9 cellular contexts compared by ENCODE assay signal in the genomic region with DNA sequence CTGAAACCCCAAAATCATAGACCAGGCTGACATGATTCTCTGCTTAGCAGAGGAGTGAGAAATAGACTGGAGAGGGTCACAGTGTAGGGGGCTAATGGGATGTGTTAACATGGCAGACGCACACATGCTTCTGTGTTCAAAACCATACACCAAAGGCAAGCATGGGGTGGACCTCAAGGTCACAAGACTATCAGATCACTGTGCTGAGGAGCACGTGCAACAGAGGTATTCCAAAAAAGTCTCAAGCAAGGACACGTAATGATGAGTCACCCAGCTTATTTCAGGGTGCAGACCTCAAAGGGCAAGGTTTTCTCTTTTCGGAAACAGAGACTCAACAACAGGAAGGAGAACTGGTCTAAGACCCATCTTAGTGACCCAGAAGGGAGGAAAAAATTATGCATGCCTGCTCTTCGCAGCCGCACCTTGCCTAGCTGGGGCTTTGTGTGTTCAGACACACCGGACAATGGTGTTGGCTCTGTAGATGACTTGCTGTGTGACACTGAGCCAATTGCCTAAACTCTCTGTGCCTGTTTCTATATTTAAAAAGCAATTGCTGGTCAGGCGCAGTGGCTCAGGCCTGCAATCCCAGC. TPM values are rescaled to one million over a fixed set of nuclear protein-coding genes. Genes with fewer than 3 reads are reported as not detected.
DNase-seq lines count a peak whose midpoint lies in the region; ATAC-seq, FAIRE-seq and TF ChIP-seq lines count a peak whose summit lies in the region.
"Had no signal": no experiment of that assay in that cellular context is flagged by ENCODE, and none has a peak within 500 bp of the region (broad histone marks: within the 10 kb centered on the region; RNA-seq: fewer than 3 reads in every experiment).

No MANE protein-coding gene starts in this region.

- no peaks in the 10 kb centered on the region for H3K36me3 Mint-ChIP-seq in HFFc6 (ENCODE audit: low read depth)
- peaks cover 4% of the 10 kb centered on the region for H3K36me3 Mint-ChIP-seq in activated naive CD8-positive, alpha-beta T cell treated with anti-CD3 and anti-CD28 coated beads for 36 hours

- TF ChIP-seq CTCF in HFFc6 (IDR thresholded peaks at IDR 0.05) (no peak), kidney (IDR thresholded peaks at IDR 0.05; ENCODE audit: borderline replicate concordance, extremely low read depth, insufficient read depth) (no peak), psoas muscle (IDR thresholded peaks at IDR 0.05) (no peak)

- no peaks in the 10 kb centered on the region for H3K9me3 ChIP-seq in kidney (ENCODE audit: control insufficient read depth in 1 of 2, low read length in 2 of 2)
- H3K9me3 ChIP-seq in psoas muscle = no peaks in the 10 kb centered on the region

- H3K27me3 Mint-ChIP-seq in HFFc6 (ENCODE audit: insufficient read depth) = peaks cover 2% of the 10 kb centered on the region
- H3K27me3 Mint-ChIP-seq in activated naive CD8-positive, alpha-beta T cell treated with anti-CD3 and anti-CD28 coated beads for 36 hours = no peaks in the 10 kb centered on the region

- no peaks in the 10 kb centered on the region for H3K36me3 ChIP-seq in kidney (ENCODE audit: control insufficient read depth in 1 of 2, insufficient read depth in 2 of 2, low read length in 2 of 2)
- no peaks in the 10 kb centered on the region for H3K36me3 ChIP-seq in psoas muscle (ENCODE audit: insufficient read depth in 1 of 2, low read depth in 1 of 2)

- peak; percentile 79 for DNase-seq in EH (ENCODE audit: low read depth)
- DNase-seq in HFFc6 = peak; percentile 89
- DNase-seq in SIG-M5 (lab: John Stamatoyannopoulos, UW) = peak; percentile 37
- peak; percentile 58 for DNase-seq in activated naive CD8-positive, alpha-beta T cell treated with anti-CD3 and anti-CD28 coated beads for 36 hours
- peak; percentile 16 for DNase-seq in stimulated activated CD4-positive, alpha-beta T cell treated with anti-CD3 and anti-CD28 coated beads, Interleukin-4, amount 100 ng/mL, for 1 hour
- no peak for DNase-seq in NCI-H1417 (lab: John Stamatoyannopoulos, UW)
- no peak for DNase-seq in kidney
- no peak for DNase-seq in psoas muscle

- H3K9ac ChIP-seq in kidney (ENCODE audit: low read length in 2 of 2) = no peak overlapping the region

- ATAC-seq in psoas muscle = no peak

- FAIRE-seq in kidney (lab: Jason Lieb, UNC) = no peak
- FAIRE-seq: H1 had no signal

- WGBS in psoas muscle, 3 donors = 84 to 88% (median 87%) methylated on average over 8 of the region's 8 CpGs

- H3K4me3 Mint-ChIP-seq in HFFc6 = peak overlapping the region; percentile 11; the same call in 1 of the 2 replicates
- peak overlapping the region; percentile 6 for H3K4me3 Mint-ChIP-seq in activated naive CD8-positive, alpha-beta T cell treated with anti-CD3 and anti-CD28 coated beads for 36 hours

- peak overlapping the region; percentile 55 for H3K27ac Mint-ChIP-seq in HFFc6
- H3K27ac Mint-ChIP-seq in activated naive CD8-positive, alpha-beta T cell treated with anti-CD3 and anti-CD28 coated beads for 36 hours = peak overlapping the region; percentile 86

- H3K27me3 ChIP-seq in psoas muscle (ENCODE audit: insufficient read depth in 3 of 3, low read length in 2 of 3) = peaks cover 0 to 4% (median 0%) of the 10 kb centered on the region in 3 donors

- H3K9me3 Mint-ChIP-seq in HFFc6 = no peaks in the 10 kb centered on the region
- H3K9me3 Mint-ChIP-seq in activated naive CD8-positive, alpha-beta T cell treated with anti-CD3 and anti-CD28 coated beads for 36 hours = peaks cover 3% of the 10 kb centered on the region

- H3K4me1 ChIP-seq in kidney (ENCODE audit: control insufficient read depth in 1 of 2, insufficient read depth in 1 of 2, low read depth in 1 of 2, low read length in 2 of 2) (no peaks in the 10 kb centered on the region), psoas muscle (no peaks in the 10 kb centered on the region)

- no peak overlapping the region for H3K27ac ChIP-seq in kidney (ENCODE audit: low read depth in 2 of 2, low read length in 2 of 2)
- H3K27ac ChIP-seq in psoas muscle = no peak overlapping the region

- peaks cover 32% of the 10 kb centered on the region for H3K4me1 Mint-ChIP-seq in HFFc6 (ENCODE audit: low read depth)
- peaks cover 50% of the 10 kb centered on the region for H3K4me1 Mint-ChIP-seq in activated naive CD8-positive, alpha-beta T cell treated with anti-CD3 and anti-CD28 coated beads for 36 hours

- intact Hi-C loops in kidney (cut with DNase I) = no loop called here
- intact Hi-C loops in psoas muscle (cut with DNase I) = loop anchor here (10.0 kb wide), 2 partner anchors 170 to 430 kb away; partner anchors contain the start of gene TEX53 (in 1 of the 2)

- no peak overlapping the region for H3K4me3 ChIP-seq in kidney (ENCODE audit: low read length in 2 of 2)
- H3K4me3 ChIP-seq in psoas muscle = no peak overlapping the region

RNA-seq across cellular contexts. Expression of gene WHRN, which starts 20.3 kb away (rescaled TPM):
- total RNA-seq in HFFc6 (2021; fragmentation: NEBNext Ultra II Directional; extraction: Animal tissue kit (Norgen Biotek cat#: 25700)) = 1 to 10 TPM; 3.0 to 4.8 (median 3.6) TPM
- 1 to 10 TPM; 4.6 to 5.8 TPM for total RNA-seq in activated naive CD8-positive, alpha-beta T cell treated with anti-CD3 and anti-CD28 coated beads for 36 hours
- total RNA-seq in kidney (14.8 TPM), psoas muscle (under 1 TPM; 0.15 to 0.62 (median 0.21) TPM)
- polyA plus RNA-seq in kidney (ENCODE audit: insufficient read depth, low read depth, low replicate concordance) (4.4 TPM), psoas muscle (under 1 TPM; 0.07 to 0.31 (median 0.12) TPM)

Comparison
In these comparisons a context has a peak if more than half of its experiments do, and no peak if none do; other contexts are left out.
1. DNase-seq: peak in EH (single experiment), HFFc6 (single experiment), SIG-M5 (single experiment), activated naive CD8-positive, alpha-beta T cell treated with anti-CD3 and anti-CD28 coated beads for 36 hours (single experiment) and stimulated activated CD4-positive, alpha-beta T cell treated with anti-CD3 and anti-CD28 coated beads, Interleukin-4, amount 100 ng/mL, for 1 hour (single experiment); none in NCI-H1417 (0 of 3), kidney (single experiment) and psoas muscle (0 of 2).